In genomic region chr17:10663231-10663630, GRCh38 we compare ENCODE assay signal across 1 cellular context.
TF ChIP-seq lines count a peak whose summit lies in the region.

No MANE protein-coding gene starts in this region.

TF ChIP-seq in H1, 55 proteins besides CTCF, POLR2A, EP300 and RAD21:
- TF ChIP-seq ATF2 (IDR thresholded peaks at IDR 0.05; ENCODE audit: low read length) (no peak), POU5F1 (IDR thresholded peaks at IDR 0.05; ENCODE audit: low read depth, low read length) (no peak), SRF (IDR thresholded peaks at IDR 0.05; ENCODE audit: low read depth, low read length) (no peak)
TF ChIP-seq in H1: peak in this region for 0.
